Comparison of ENCODE assay signal across 9 cellular contexts in genomic region chr7:87564290-87564963, GRCh38. TPM values are rescaled to one million over a fixed set of nuclear protein-coding genes. Genes with fewer than 3 reads are reported as not detected.
DNase-seq lines count a peak whose midpoint lies in the region; ATAC-seq, FAIRE-seq and TF ChIP-seq lines count a peak whose summit lies in the region.
"Had no signal": no experiment of that assay in that cellular context is flagged by ENCODE, and none has a peak within 500 bp of the region (broad histone marks: within the 10 kb centered on the region; RNA-seq: fewer than 3 reads in every experiment).

No MANE protein-coding gene starts in this region.

- no peak overlapping the region for H3K9ac ChIP-seq in MM.1S (ENCODE audit: low read length)
- H3K9ac ChIP-seq in adipocyte (ENCODE audit: low read length) = no peak overlapping the region

- no peak for TF ChIP-seq EP300 in A549 (IDR thresholded peaks at IDR 0.05)

- POLR2A ChIA-PET in A549 (lab: Yijun Ruan, JAX) = no interaction called here

- intact Hi-C loops in ascending aorta (cut with DNase I) = no loop called here

- 0 out of 5 replicates have a peak, but pooled peaks of 1 of the 2 experiments have one; percentile 27 for TF ChIP-seq RAD21 in A549 (conservative IDR thresholded peaks at IDR 0.05 in 1 of 2, IDR thresholded peaks at IDR 0.05 in 1 of 2)

- H3K36me3 ChIP-seq in MM.1S (replicated peaks; ENCODE audit: insufficient read depth, low read length) = no peaks in the 10 kb centered on the region
- no peaks in the 10 kb centered on the region for H3K36me3 ChIP-seq in adipocyte (ENCODE audit: control insufficient read depth, insufficient read depth, low read length, severe bottlenecking)
- no peaks in the 10 kb centered on the region for H3K36me3 ChIP-seq in ascending aorta
- H3K36me3 ChIP-seq: upper lobe of left lung had no signal

- 5% methylated on average over 3 of the region's 3 CpGs for WGBS in A549 (ENCODE audit: missing lambda C conversion rate)

- H3K9me3 ChIP-seq in A549 (no peaks in the 10 kb centered on the region), MM.1S (replicated peaks; ENCODE audit: insufficient read depth, low read length) (no peaks in the 10 kb centered on the region), adipocyte (ENCODE audit: control insufficient read depth, low read length) (no peaks in the 10 kb centered on the region), ascending aorta (no peaks in the 10 kb centered on the region)
- H3K9me3 ChIP-seq: upper lobe of left lung had no signal

- no peak for TF ChIP-seq POLR2A in A549 (IDR thresholded peaks at IDR 0.05; ENCODE audit: low read length)

- peak; percentile 9 to 43 for DNase-seq in A549 (ENCODE audit: low read depth in 1 of 2, low spot score in 1 of 2)
- DNase-seq in GM12864 (ENCODE audit: low read depth) = peak; percentile 16
- DNase-seq in HFF-Myc (ENCODE audit: extremely low read depth, low read depth) = no peak
- peak; percentile 44 for DNase-seq in MM.1S
- peak; percentile 22 for DNase-seq in adipocyte (ENCODE audit: low read depth)
- DNase-seq in medulla oblongata (ENCODE audit: extremely low spot score) = peak; percentile 5
- no peak for DNase-seq in ascending aorta (ENCODE audit: low spot score in 2 of 2)
- DNase-seq in NCI-H524 treated with DMSO at 0.1 percent for 48 hours (lab: John Stamatoyannopoulos, UW) = no peak

- no peak overlapping the region for H2AFZ ChIP-seq in MM.1S (ENCODE audit: low read length)

- H3F3A ChIP-seq in MM.1S (ENCODE audit: insufficient read depth, low read length) = no peaks in the 10 kb centered on the region

- H3K4me3 ChIP-seq in A549 = no peak overlapping the region
- H3K4me3 ChIP-seq in GM12864 (ENCODE audit: low read depth, low read length) = no peak overlapping the region
- no peak overlapping the region for H3K4me3 ChIP-seq in HFF-Myc (replicated peaks; ENCODE audit: low read depth, low read length)
- H3K4me3 ChIP-seq in MM.1S (ENCODE audit: low read length) = no peak overlapping the region
- no peak overlapping the region for H3K4me3 ChIP-seq in adipocyte (ENCODE audit: low read length)
- no peak overlapping the region for H3K4me3 ChIP-seq in ascending aorta
- H3K4me3 ChIP-seq: upper lobe of left lung had no signal

- CTCF ChIA-PET in A549 (lab: Yijun Ruan, JAX) = interaction anchor here (0.7 to 1.0 kb wide), 4 partner anchors 9 to 67 kb away, joined by 3 to 4 read pairs (median 4); no protein-coding TSS in a partner anchor

- H3K27ac ChIP-seq in A549 (no peak overlapping the region), MM.1S (ENCODE audit: low read length) (no peak overlapping the region), ascending aorta (no peak overlapping the region)
- H3K27ac ChIP-seq: upper lobe of left lung had no signal

- ATAC-seq in A549 = peak; percentile 89 to 90; a peak in 5 of 6 replicates

- H3K4me2 ChIP-seq in A549 (no peak overlapping the region), MM.1S (ENCODE audit: low read depth, low read length) (no peak overlapping the region)

- H3K79me2 ChIP-seq in MM.1S (ENCODE audit: low read length) = no peaks in the 10 kb centered on the region

- no peaks in the 10 kb centered on the region for H3K9me2 ChIP-seq in MM.1S (replicated peaks; ENCODE audit: insufficient read depth, low read length)

- TF ChIP-seq CTCF in A549 (IDR thresholded peaks at IDR 0.05) (peak; percentile 36), GM12864 (IDR thresholded peaks at IDR 0.05; ENCODE audit: low read depth, low read length, missing control alignments) (peak; percentile 82), HFF-Myc (IDR thresholded peaks at IDR 0.05; ENCODE audit: low read depth, low read length, missing control alignments) (peak; percentile 63), MM.1S (IDR thresholded peaks at IDR 0.05; ENCODE audit: low read length) (peak; percentile 69), ascending aorta (IDR thresholded peaks at IDR 0.05) (no peak)

- H4K20me1 ChIP-seq in MM.1S (ENCODE audit: insufficient read depth, low read length) = no peaks in the 10 kb centered on the region

- H3K27me3 ChIP-seq in MM.1S (replicated peaks; ENCODE audit: insufficient read depth, low read length) (no peaks in the 10 kb centered on the region), adipocyte (replicated peaks; ENCODE audit: control insufficient read depth, insufficient read depth, low read length) (no peaks in the 10 kb centered on the region), ascending aorta (no peaks in the 10 kb centered on the region)
- H3K27me3 ChIP-seq: upper lobe of left lung had no signal

- no peak for FAIRE-seq in A549 (lab: Jason Lieb, UNC)

- H3K4me1 ChIP-seq in A549 (no peaks in the 10 kb centered on the region), MM.1S (ENCODE audit: low read length) (no peaks in the 10 kb centered on the region), adipocyte (ENCODE audit: control insufficient read depth, insufficient read depth, low read length) (no peaks in the 10 kb centered on the region), ascending aorta (no peaks in the 10 kb centered on the region)
- H3K4me1 ChIP-seq: upper lobe of left lung had no signal

TF ChIP-seq in A549, 52 proteins besides CTCF, POLR2A, EP300 and RAD21:
- TF ChIP-seq HOXB13 (CRISPR knock-in tag; IDR thresholded peaks at IDR 0.05; ENCODE audit: low read depth) (no peak), HDAC2 (IDR thresholded peaks at IDR 0.05) (no peak), MAX (IDR thresholded peaks at IDR 0.05) (no peak), SMC3 (IDR thresholded peaks at IDR 0.05) (no peak), ESRRA (IDR thresholded peaks at IDR 0.05; ENCODE audit: borderline replicate concordance, low read length) (no peak), PBX3 (IDR thresholded peaks at IDR 0.05) (no peak), RCOR1 (IDR thresholded peaks at IDR 0.05; ENCODE audit: low read depth, low read length) (no peak), ATOH8 (CRISPR knock-in tag; IDR thresholded peaks at IDR 0.05; ENCODE audit: low read depth) (no peak), NPAS2 (CRISPR knock-in tag; IDR thresholded peaks at IDR 0.05; ENCODE audit: borderline replicate concordance) (no peak), NR3C1 (IDR thresholded peaks at IDR 0.05) (no peak), FOSB (CRISPR knock-in tag; IDR thresholded peaks at IDR 0.05) (no peak), CHD4 (IDR thresholded peaks at IDR 0.05; ENCODE audit: borderline replicate concordance) (no peak), ZSCAN20 (CRISPR knock-in tag; IDR thresholded peaks at IDR 0.05) (no peak), ELK1 (IDR thresholded peaks at IDR 0.05; ENCODE audit: low read depth, low read length) (no peak), USF2 (IDR thresholded peaks at IDR 0.05) (no peak)
TF ChIP-seq in A549: peak in this region for 0.

RNA-seq across cellular contexts. Expression of gene ABCB1, which starts 36.3 kb away (rescaled TPM):
- 0.05 and 0.13 TPM in 2 replicates for polyA plus RNA-seq in A549 (2011; rRNA removed)
- polyA plus RNA-seq in A549 (2012; cell fraction: cytosol; rRNA removed) = not detected in 2 replicates
- not detected in 2 replicates for polyA plus RNA-seq in A549 (2012; cell fraction: nucleus; rRNA removed)
- 0.07 to 0.09 TPM in 2 of 3 replicates, not detected in the other for polyA plus RNA-seq in A549 (2017; fragmentation: RNase III; extraction: RNeasy Plus Mini Kit Qiagen cat#74134 plus additional on column Dnase treatment)
- polyA minus RNA-seq in A549 (2011; rRNA and poly(A)+ RNA removed) = not detected in 2 replicates
- 5.5 TPM for total RNA-seq in ascending aorta

Comparison
In these comparisons a context has a peak if more than half of its experiments do, and no peak if none do; other contexts are left out.
1. DNase-seq: peak in A549 (2 of 2), GM12864 (single experiment), MM.1S (single experiment), adipocyte (single experiment) and medulla oblongata (single experiment); none in HFF-Myc (single experiment), ascending aorta (0 of 2) and NCI-H524 treated with DMSO at 0.1 percent for 48 hours (single experiment).
2. CTCF ChIP-seq: peak in A549 (single experiment), GM12864 (single experiment), HFF-Myc (single experiment) and MM.1S (single experiment); none in ascending aorta (0 of 3).